ENCODE assay signal across 13 cellular contexts in the genomic region with DNA sequence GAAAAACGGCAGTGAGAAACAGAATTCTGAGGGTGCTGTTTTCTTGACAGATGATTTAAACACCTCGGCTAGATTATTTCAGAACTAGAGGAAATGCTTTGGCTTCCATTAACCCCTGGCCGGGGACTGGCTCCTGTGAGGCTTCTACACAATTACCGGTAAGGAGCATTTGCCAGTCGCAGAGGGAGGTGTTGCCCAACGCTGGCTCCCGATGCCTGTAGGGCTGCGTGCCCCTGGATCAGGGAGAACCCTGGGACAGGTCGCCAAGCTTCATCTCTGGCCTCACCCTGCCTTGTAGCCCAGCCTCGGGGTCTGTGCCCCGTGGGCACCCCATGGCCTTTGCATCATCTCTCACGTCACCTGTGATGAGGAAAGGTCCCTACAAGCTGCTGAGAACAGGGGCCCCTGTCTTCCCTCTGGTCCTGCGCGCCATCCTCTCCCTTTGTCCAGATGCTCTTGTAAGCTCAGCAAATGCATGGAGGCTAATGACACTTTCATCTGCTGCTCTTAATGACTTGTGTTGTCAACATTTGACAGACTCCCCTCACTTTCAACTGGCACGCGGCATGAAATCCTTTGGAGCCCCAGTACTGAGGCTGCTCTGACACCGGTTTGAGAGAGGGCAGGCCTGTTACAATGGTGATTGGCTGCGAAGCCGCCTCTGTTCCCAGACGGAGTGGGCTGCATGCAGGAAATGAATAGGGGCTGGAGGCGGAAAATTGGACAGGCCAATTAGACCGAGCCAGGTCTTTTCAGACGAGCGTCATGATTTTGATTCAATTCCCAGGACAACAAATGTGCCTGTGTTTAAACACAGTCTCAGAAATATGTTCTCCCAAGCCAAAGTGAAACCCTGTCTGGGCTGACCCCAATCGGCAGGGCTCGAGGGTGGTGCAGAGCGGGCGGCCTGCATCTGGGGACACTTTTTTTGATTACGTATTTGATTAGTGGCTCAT.
A peak's percentile ranks its signal among the peaks of the same experiment; 100 is the strongest.
DNase-seq lines count a peak whose midpoint lies in the region; ATAC-seq, FAIRE-seq and TF ChIP-seq lines count a peak whose summit lies in the region.
"Had no signal": no experiment of that assay in that cellular context is flagged by ENCODE, and none has a peak within 500 bp of the region (broad histone marks: within the 10 kb centered on the region; RNA-seq: fewer than 3 reads in every experiment).

No MANE protein-coding gene starts in this region.

- H3K9me3 ChIP-seq in A673 (ENCODE audit: low read depth, low read length, poor library complexity, severe bottlenecking) (no peaks in the 10 kb centered on the region), heart left ventricle (no peaks in the 10 kb centered on the region), pancreas (no peaks in the 10 kb centered on the region)
- H3K9me3 ChIP-seq: vagina had no signal

- H3K36me3 ChIP-seq in A673 (ENCODE audit: insufficient read depth, low read length, poor library complexity, severe bottlenecking), result no peaks in the 10 kb centered on the region
- H3K36me3 ChIP-seq in heart left ventricle, result peaks cover 0 to 4% (median 0%) of the 10 kb centered on the region in 9 donors
- peaks cover 0 to 31% (median 14%) of the 10 kb centered on the region in 3 donors for H3K36me3 ChIP-seq in pancreas
- H3K36me3 ChIP-seq: vagina had no signal

- no peaks in the 10 kb centered on the region for H3K27me3 ChIP-seq in A673 (replicated peaks; ENCODE audit: insufficient read depth, low read depth, low read length, poor library complexity)
- no peaks in the 10 kb centered on the region for H3K27me3 ChIP-seq in heart left ventricle
- no peaks in the 10 kb centered on the region for H3K27me3 ChIP-seq in pancreas
- H3K27me3 ChIP-seq: vagina had no signal

- CTCF ChIA-PET in A673 (lab: Charles Lee), result no interaction called here

- POLR2A ChIA-PET in A673 (lab: Charles Lee; ENCODE audit: low non-redundant PET), result no interaction called here

- ATAC-seq in heart left ventricle (peak; percentile 84 to 95 (median 94)), pancreas (peak in 2 of 4 donors; percentile 28 to 33), GM21526 (IDR thresholded peaks at IDR 0.05; ENCODE audit: low FRiP score, unreplicated experiment) (no peak)
- ATAC-seq: Panc1 had no signal

- H3K27ac ChIP-seq in A673 (ENCODE audit: low read depth, low read length, poor library complexity, severe bottlenecking) (no peak overlapping the region), heart left ventricle (peak overlapping the region; percentile 29 to 95 (median 79)), pancreas (no peak overlapping the region)
- H3K27ac ChIP-seq: vagina had no signal

- TF ChIP-seq POLR2A in heart left ventricle (IDR thresholded peaks at IDR 0.05), result no peak

- H3K4me3 ChIP-seq in A673 (ENCODE audit: low read depth, low read length, poor library complexity, severe bottlenecking) (no peak overlapping the region), heart left ventricle (peak overlapping the region in 4 of 12 donors; percentile 12 to 16 (median 14)), pancreas (no peak overlapping the region)
- H3K4me3 ChIP-seq: vagina had no signal

- TF ChIP-seq CTCF in A673 (conservative IDR thresholded peaks at IDR 0.05; ENCODE audit: low read depth, low read length) (no peak), heart left ventricle (IDR thresholded peaks at IDR 0.05) (peak in 1 of 12 donors; percentile 12), pancreas (IDR thresholded peaks at IDR 0.05) (no peak)

- H3K4me1 ChIP-seq in A673 (ENCODE audit: insufficient read depth, low read length, poor library complexity, severe bottlenecking) (no peaks in the 10 kb centered on the region), heart left ventricle (peaks cover 0 to 32% (median 20%) of the 10 kb centered on the region in 12 donors), pancreas (no peaks in the 10 kb centered on the region)
- H3K4me1 ChIP-seq: vagina had no signal

- intact Hi-C loops in A673 (cut with micrococcal nuclease; ENCODE audit: unreplicated experiment), result no loop called here
- intact Hi-C loops in heart left ventricle (cut with DNase I), result loop anchor here in 2 of 10 donors (5.0 kb wide), 2 partner anchors 35 to 65 kb away; no protein-coding TSS in a partner anchor
- intact Hi-C loops in pancreas (cut with DNase I), result no loop called here

- no peak for FAIRE-seq in pancreas (lab: Jason Lieb, UNC)

- 47 to 57% (median 54%) methylated on average over 23 to 29 of the region's 29 CpGs for WGBS in heart left ventricle, 4 donors
- WGBS in pancreas, 2 donors, result 83 to 84% methylated on average over 29 of the region's 29 CpGs

- DNase-seq in A673 (ENCODE audit: low spot score) (peak; percentile 12), anterior cingulate cortex (lab: John Stamatoyannopoulos, UW) (peak in 48 of 58 donors; percentile 3 to 81 (median 46)), heart left ventricle (peak; percentile 72 to 82 (median 76)), pancreas (peak in 4 of 6 donors; percentile 10 to 55 (median 25)), NCI-H524 treated with DMSO at 0.1 percent for 48 hours (lab: John Stamatoyannopoulos, UW) (no peak), NCI-H2196 treated with DMSO at 0.1 percent for 48 hours (lab: John Stamatoyannopoulos, UW; ENCODE audit: unreplicated experiment) (no peak), OCI-M1 (lab: John Stamatoyannopoulos, UW) (no peak)
- DNase-seq: activated naive CD4-positive, alpha-beta T cell treated with Interleukin-2 at 50 U/mL for 16 hours; erythroblast; NCI-H1694 had no signal

- BruUV-seq in A673 (replicated peaks; lab: Mats Ljungman, UMichigan), result no TSS peak

Comparison
In these comparisons a context has a peak if more than half of its experiments do, and no peak if none do; other contexts are left out.
1. DNase-seq: peak in A673 (single experiment), anterior cingulate cortex (48 of 58), heart left ventricle (5 of 5) and pancreas (4 of 6); none in NCI-H524 treated with DMSO at 0.1 percent for 48 hours (single experiment), NCI-H2196 treated with DMSO at 0.1 percent for 48 hours (single experiment) and OCI-M1 (single experiment).
2. H3K27ac ChIP-seq: peak in heart left ventricle (12 of 12); none in A673 (single experiment) and pancreas (0 of 4).